ENCODE assay signal across 1 cellular context in the genomic region with DNA sequence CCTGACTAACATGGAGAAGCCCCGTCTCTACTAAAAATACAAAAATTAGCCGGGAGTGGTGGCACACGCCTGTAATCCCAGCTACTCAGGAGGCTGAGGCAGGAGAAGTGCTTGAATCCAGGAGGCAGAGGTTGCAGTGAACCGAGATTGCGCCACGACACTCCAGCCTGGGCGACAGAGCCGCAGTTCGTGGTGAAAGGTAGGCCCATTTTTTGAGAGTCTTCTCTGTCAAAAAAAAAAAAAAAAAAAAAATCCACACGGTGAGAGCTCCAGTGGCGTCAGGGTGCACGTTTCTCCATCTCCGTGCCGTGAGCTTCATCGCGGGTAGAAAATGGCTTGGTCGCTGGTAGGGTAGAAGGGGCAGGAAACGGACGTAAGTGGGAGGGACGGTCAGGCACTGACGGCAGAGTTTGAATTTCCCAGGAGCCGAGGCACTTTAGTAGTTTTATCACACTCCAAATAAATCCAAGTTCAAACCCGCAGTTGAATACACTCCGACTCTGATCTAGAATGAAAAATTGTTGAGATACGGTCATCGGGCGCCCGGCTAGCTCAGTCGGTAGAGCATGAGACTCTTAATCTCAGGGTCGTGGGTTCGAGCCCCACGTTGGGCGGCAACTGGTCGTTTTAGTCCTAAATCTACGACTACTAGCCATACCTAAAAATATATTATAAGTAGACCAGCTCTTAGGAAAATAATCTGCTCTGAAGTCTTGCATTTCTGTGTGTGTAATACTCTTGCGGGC.
TF ChIP-seq lines count a peak whose summit lies in the region.

No MANE protein-coding gene starts in this region.

TF ChIP-seq in GM12878, 131 proteins besides CTCF, POLR2A, EP300 and RAD21 (continued from another document and continues in another):
- no peak for TF ChIP-seq CEBPZ (IDR thresholded peaks at IDR 0.05; ENCODE audit: low read depth, low read length)
- no peak for TF ChIP-seq ESRRA (IDR thresholded peaks at IDR 0.05; ENCODE audit: low read length)
- TF ChIP-seq, protein P1, sequence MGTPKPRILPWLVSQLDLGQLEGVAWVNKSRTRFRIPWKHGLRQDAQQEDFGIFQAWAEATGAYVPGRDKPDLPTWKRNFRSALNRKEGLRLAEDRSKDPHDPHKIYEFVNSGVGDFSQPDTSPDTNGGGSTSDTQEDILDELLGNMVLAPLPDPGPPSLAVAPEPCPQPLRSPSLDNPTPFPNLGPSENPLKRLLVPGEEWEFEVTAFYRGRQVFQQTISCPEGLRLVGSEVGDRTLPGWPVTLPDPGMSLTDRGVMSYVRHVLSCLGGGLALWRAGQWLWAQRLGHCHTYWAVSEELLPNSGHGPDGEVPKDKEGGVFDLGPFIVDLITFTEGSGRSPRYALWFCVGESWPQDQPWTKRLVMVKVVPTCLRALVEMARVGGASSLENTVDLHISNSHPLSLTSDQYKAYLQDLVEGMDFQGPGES (IDR thresholded peaks at IDR 0.05), result no peak
- TF ChIP-seq ZNF24 (IDR thresholded peaks at IDR 0.05), result peak; percentile 99
- TF ChIP-seq PAX5 (IDR thresholded peaks at IDR 0.05; ENCODE audit: borderline replicate concordance, low read depth, low read length), result no peak
- no peak for TF ChIP-seq SP1 (IDR thresholded peaks at IDR 0.05; ENCODE audit: low read depth, low read length)
- TF ChIP-seq SMC3 (IDR thresholded peaks at IDR 0.05; ENCODE audit: borderline replicate concordance, low read length), result no peak
- no peak for TF ChIP-seq TCF3 (IDR thresholded peaks at IDR 0.05; ENCODE audit: borderline replicate concordance, insufficient read depth, low read depth, low read length)
- no peak for TF ChIP-seq MAX (IDR thresholded peaks at IDR 0.05; ENCODE audit: low read depth, low read length)
- no peak for TF ChIP-seq RB1 (IDR thresholded peaks at IDR 0.05; ENCODE audit: borderline replicate concordance)
- TF ChIP-seq IRF5 (IDR thresholded peaks at IDR 0.05; ENCODE audit: borderline replicate concordance), result no peak
- TF ChIP-seq MEF2A (IDR thresholded peaks at IDR 0.05; ENCODE audit: insufficient read depth, low read depth, low read length), result no peak
- TF ChIP-seq NFXL1 (IDR thresholded peaks at IDR 0.05; ENCODE audit: borderline replicate concordance), result no peak
- TF ChIP-seq IRF4 (IDR thresholded peaks at IDR 0.05; ENCODE audit: low read depth, low read length), result no peak
- no peak for TF ChIP-seq MEF2B (IDR thresholded peaks at IDR 0.05; ENCODE audit: partially characterized antibody, poor library complexity, severe bottlenecking)
- TF ChIP-seq ZNF217 (IDR thresholded peaks at IDR 0.05), result peak; percentile 94
- peak; percentile 95 for TF ChIP-seq ZSCAN29 (IDR thresholded peaks at IDR 0.05)
- no peak; the same call in 1 of the 2 replicates for TF ChIP-seq ZNF207 (IDR thresholded peaks at IDR 0.05; ENCODE audit: borderline replicate concordance)
- TF ChIP-seq STAT3 (IDR thresholded peaks at IDR 0.05; ENCODE audit: low read depth, low read length), result no peak
- no peak for TF ChIP-seq SRF (IDR thresholded peaks at IDR 0.05; ENCODE audit: low read depth in 2 of 2, low read length in 2 of 2)
- no peak for TF ChIP-seq FOS (IDR thresholded peaks at IDR 0.05; ENCODE audit: borderline replicate concordance, extremely low read depth, insufficient read length)
- TF ChIP-seq, protein P2, sequence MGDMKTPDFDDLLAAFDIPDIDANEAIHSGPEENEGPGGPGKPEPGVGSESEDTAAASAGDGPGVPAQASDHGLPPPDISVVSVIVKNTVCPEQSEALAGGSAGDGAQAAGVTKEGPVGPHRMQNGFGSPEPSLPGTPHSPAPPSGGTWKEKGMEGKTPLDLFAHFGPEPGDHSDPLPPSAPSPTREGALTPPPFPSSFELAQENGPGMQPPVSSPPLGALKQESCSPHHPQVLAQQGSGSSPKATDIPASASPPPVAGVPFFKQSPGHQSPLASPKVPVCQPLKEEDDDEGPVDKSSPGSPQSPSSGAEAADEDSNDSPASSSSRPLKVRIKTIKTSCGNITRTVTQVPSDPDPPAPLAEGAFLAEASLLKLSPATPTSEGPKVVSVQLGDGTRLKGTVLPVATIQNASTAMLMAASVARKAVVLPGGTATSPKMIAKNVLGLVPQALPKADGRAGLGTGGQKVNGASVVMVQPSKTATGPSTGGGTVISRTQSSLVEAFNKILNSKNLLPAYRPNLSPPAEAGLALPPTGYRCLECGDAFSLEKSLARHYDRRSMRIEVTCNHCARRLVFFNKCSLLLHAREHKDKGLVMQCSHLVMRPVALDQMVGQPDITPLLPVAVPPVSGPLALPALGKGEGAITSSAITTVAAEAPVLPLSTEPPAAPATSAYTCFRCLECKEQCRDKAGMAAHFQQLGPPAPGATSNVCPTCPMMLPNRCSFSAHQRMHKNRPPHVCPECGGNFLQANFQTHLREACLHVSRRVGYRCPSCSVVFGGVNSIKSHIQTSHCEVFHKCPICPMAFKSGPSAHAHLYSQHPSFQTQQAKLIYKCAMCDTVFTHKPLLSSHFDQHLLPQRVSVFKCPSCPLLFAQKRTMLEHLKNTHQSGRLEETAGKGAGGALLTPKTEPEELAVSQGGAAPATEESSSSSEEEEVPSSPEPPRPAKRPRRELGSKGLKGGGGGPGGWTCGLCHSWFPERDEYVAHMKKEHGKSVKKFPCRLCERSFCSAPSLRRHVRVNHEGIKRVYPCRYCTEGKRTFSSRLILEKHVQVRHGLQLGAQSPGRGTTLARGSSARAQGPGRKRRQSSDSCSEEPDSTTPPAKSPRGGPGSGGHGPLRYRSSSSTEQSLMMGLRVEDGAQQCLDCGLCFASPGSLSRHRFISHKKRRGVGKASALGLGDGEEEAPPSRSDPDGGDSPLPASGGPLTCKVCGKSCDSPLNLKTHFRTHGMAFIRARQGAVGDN (IDR thresholded peaks at IDR 0.05), result no peak
- TF ChIP-seq, protein P3, sequence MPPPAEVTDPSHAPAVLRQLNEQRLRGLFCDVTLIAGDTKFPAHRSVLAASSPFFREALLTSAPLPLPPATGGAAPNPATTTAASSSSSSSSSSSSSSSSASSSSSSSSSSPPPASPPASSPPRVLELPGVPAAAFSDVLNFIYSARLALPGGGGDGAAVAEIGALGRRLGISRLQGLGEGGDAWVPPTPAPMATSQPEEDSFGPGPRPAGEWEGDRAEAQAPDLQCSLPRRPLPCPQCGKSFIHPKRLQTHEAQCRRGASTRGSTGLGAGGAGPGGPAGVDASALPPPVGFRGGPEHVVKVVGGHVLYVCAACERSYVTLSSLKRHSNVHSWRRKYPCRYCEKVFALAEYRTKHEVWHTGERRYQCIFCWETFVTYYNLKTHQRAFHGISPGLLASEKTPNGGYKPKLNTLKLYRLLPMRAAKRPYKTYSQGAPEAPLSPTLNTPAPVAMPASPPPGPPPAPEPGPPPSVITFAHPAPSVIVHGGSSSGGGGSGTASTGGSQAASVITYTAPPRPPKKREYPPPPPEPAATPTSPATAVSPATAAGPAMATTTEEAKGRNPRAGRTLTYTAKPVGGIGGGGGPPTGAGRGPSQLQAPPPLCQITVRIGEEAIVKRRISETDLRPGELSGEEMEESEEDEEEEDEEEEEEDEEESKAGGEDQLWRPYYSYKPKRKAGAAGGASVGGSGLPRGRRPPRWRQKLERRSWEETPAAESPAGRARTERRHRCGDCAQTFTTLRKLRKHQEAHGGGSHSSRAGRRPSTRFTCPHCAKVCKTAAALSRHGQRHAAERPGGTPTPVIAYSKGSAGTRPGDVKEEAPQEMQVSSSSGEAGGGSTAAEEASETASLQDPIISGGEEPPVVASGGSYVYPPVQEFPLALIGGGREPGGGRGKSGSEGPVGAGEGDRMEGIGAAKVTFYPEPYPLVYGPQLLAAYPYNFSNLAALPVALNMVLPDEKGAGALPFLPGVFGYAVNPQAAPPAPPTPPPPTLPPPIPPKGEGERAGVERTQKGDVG (CRISPR knock-in tag; IDR thresholded peaks at IDR 0.05), result no peak
- no peak for TF ChIP-seq HCFC1 (IDR thresholded peaks at IDR 0.05; ENCODE audit: low read length)
- TF ChIP-seq, protein P4, sequence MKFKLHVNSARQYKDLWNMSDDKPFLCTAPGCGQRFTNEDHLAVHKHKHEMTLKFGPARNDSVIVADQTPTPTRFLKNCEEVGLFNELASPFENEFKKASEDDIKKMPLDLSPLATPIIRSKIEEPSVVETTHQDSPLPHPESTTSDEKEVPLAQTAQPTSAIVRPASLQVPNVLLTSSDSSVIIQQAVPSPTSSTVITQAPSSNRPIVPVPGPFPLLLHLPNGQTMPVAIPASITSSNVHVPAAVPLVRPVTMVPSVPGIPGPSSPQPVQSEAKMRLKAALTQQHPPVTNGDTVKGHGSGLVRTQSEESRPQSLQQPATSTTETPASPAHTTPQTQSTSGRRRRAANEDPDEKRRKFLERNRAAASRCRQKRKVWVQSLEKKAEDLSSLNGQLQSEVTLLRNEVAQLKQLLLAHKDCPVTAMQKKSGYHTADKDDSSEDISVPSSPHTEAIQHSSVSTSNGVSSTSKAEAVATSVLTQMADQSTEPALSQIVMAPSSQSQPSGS (IDR thresholded peaks at IDR 0.05; ENCODE audit: low read length), result peak; percentile 42; the same call in 1 of the 2 replicates
- no peak for TF ChIP-seq TAF1 (IDR thresholded peaks at IDR 0.05; ENCODE audit: borderline replicate concordance, low read depth, low read length)
- TF ChIP-seq TCF12 (IDR thresholded peaks at IDR 0.05; ENCODE audit: low read depth, low read length), result no peak
- TF ChIP-seq SMAD1 (IDR thresholded peaks at IDR 0.05; ENCODE audit: low read depth, partially characterized antibody), result no peak
- TF ChIP-seq EZH2 (IDR thresholded peaks at IDR 0.05; ENCODE audit: borderline replicate concordance, control insufficient read depth, low read depth, low read length), result no peak
- TF ChIP-seq ATF7 (IDR thresholded peaks at IDR 0.05; ENCODE audit: low read depth), result peak; percentile 74
- TF ChIP-seq, protein P5, sequence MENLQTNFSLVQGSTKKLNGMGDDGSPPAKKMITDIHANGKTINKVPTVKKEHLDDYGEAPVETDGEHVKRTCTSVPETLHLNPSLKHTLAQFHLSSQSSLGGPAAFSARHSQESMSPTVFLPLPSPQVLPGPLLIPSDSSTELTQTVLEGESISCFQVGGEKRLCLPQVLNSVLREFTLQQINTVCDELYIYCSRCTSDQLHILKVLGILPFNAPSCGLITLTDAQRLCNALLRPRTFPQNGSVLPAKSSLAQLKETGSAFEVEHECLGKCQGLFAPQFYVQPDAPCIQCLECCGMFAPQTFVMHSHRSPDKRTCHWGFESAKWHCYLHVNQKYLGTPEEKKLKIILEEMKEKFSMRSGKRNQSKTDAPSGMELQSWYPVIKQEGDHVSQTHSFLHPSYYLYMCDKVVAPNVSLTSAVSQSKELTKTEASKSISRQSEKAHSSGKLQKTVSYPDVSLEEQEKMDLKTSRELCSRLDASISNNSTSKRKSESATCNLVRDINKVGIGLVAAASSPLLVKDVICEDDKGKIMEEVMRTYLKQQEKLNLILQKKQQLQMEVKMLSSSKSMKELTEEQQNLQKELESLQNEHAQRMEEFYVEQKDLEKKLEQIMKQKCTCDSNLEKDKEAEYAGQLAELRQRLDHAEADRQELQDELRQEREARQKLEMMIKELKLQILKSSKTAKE (IDR thresholded peaks at IDR 0.05; ENCODE audit: low read depth, poor library complexity, severe bottlenecking), result peak; percentile 86
- no peak for TF ChIP-seq ZNF274 (IDR thresholded peaks at IDR 0.05; ENCODE audit: insufficient read depth, insufficient read length)
- peak; percentile 53 for TF ChIP-seq NKRF (conservative IDR thresholded peaks at IDR 0.05)
- TF ChIP-seq MTA3 (IDR thresholded peaks at IDR 0.05; ENCODE audit: borderline replicate concordance, low read length), result no peak
- no peak for TF ChIP-seq BMI1 (IDR thresholded peaks at IDR 0.05; ENCODE audit: borderline replicate concordance)
